1 cellular context compared by ENCODE assay signal in the genomic region with DNA sequence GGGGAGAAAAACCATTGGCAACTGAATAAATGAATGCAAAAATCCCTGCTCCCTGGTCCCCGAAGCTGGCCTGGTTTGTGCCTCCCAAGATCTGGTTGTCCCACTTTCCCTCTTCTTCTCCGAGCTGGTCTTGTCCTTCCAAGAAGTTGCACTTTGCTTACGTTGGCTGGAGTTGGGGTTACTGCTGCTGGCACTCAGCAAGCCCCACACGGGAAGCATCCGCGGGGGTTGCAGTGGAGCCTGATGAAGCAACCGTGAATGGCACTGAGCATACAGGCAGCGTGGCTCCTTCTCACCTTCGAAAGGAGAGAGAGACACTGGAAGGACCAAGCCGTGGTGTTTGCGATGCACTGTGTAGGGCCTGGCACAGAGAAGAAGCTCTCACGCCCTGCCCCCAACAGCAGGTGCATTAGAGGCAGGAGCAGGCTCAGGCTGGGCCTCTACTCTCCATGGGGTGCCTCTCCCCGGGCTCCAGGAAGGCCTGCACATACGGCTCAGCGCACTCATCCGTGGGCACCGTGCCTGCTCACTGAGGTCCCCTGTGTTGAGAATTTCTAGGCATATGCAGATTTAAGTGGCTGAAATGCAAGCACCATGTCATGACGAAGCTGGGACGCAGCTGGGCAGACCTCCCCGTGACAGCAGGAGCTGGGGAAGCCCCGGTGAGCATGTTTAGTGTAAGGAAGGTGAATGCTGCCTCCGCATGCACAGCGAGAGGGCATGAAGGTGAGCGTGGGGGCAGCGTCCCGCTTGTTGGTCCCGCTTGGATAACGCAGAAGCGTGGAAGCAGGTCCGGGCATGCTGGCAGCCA.
TF ChIP-seq lines count a peak whose summit lies in the region.

No MANE protein-coding gene starts in this region.

TF ChIP-seq in HEK293, 187 proteins besides CTCF, POLR2A, EP300 and RAD21 (continued from another document and continues in another):
- TF ChIP-seq, protein P1, sequence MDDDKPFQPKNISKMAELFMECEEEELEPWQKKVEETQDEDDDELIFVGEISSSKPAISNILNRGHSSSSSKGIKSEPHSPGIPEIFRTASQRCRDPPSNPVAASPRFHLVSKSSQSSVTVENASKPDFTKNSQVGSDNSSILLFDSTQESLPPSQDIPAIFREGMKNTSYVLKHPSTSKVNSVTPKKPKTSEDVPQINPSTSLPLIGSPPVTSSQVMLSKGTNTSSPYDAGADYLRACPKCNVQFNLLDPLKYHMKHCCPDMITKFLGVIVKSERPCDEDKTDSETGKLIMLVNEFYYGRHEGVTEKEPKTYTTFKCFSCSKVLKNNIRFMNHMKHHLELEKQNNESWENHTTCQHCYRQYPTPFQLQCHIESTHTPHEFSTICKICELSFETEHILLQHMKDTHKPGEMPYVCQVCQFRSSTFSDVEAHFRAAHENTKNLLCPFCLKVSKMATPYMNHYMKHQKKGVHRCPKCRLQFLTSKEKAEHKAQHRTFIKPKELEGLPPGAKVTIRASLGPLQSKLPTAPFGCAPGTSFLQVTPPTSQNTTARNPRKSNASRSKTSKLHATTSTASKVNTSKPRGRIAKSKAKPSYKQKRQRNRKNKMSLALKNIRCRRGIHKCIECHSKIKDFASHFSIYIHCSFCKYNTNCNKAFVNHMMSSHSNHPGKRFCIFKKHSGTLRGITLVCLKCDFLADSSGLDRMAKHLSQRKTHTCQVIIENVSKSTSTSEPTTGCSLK (tag by site-specific recombination; IDR thresholded peaks at IDR 0.05), result no peak
- TF ChIP-seq, protein P2, sequence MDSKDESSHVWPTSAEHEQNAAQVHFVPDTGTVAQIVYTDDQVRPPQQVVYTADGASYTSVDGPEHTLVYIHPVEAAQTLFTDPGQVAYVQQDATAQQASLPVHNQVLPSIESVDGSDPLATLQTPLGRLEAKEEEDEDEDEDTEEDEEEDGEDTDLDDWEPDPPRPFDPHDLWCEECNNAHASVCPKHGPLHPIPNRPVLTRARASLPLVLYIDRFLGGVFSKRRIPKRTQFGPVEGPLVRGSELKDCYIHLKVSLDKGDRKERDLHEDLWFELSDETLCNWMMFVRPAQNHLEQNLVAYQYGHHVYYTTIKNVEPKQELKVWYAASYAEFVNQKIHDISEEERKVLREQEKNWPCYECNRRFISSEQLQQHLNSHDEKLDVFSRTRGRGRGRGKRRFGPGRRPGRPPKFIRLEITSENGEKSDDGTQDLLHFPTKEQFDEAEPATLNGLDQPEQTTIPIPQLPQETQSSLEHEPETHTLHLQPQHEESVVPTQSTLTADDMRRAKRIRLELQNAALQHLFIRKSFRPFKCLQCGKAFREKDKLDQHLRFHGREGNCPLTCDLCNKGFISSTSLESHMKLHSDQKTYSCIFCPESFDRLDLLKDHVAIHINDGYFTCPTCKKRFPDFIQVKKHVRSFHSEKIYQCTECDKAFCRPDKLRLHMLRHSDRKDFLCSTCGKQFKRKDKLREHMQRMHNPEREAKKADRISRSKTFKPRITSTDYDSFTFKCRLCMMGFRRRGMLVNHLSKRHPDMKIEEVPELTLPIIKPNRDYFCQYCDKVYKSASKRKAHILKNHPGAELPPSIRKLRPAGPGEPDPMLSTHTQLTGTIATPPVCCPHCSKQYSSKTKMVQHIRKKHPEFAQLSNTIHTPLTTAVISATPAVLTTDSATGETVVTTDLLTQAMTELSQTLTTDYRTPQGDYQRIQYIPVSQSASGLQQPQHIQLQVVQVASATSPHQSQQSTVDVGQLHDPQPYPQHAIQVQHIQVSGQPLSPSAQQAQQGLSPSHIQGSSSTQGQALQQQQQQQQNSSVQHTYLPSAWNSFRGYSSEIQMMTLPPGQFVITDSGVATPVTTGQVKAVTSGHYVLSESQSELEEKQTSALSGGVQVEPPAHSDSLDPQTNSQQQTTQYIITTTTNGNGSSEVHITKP (tag by site-specific recombination; IDR thresholded peaks at IDR 0.05), result peak; percentile 38
- TF ChIP-seq ZNF555 (tag by site-specific recombination; conservative IDR thresholded peaks at IDR 0.05) (no peak), ZNF571 (tag by site-specific recombination; IDR thresholded peaks at IDR 0.05) (no peak), ZNF248 (tag by site-specific recombination; IDR thresholded peaks at IDR 0.05) (no peak), GLIS1 (tag by site-specific recombination; IDR thresholded peaks at IDR 0.05) (peak; percentile 80), ZNF114 (tag by site-specific recombination; IDR thresholded peaks at IDR 0.05) (no peak), ZSCAN16 (tag by site-specific recombination; IDR thresholded peaks at IDR 0.05) (no peak), ZNF677 (tag by site-specific recombination; IDR thresholded peaks at IDR 0.05) (no peak), ZNF10 (tag by site-specific recombination; IDR thresholded peaks at IDR 0.05) (no peak), KLF8 (tag by site-specific recombination; IDR thresholded peaks at IDR 0.05) (no peak), ZNF701 (tag by site-specific recombination; IDR thresholded peaks at IDR 0.05) (no peak), ZIC2 (tag by site-specific recombination; IDR thresholded peaks at IDR 0.05) (peak; percentile 98), ZNF529 (tag by site-specific recombination; IDR thresholded peaks at IDR 0.05; ENCODE audit: insufficient replicate concordance) (no peak), TRIM28 (IDR thresholded peaks at IDR 0.05; ENCODE audit: borderline replicate concordance, low read length) (no peak), ZNF404 (tag by site-specific recombination; IDR thresholded peaks at IDR 0.05) (no peak), ZNF146 (tag by site-specific recombination; IDR thresholded peaks at IDR 0.05) (no peak), ZBTB8A (tag by site-specific recombination; IDR thresholded peaks at IDR 0.05) (peak; percentile 40; the same call in 1 of the 2 replicates), KLF9 (tag by site-specific recombination; IDR thresholded peaks at IDR 0.05; ENCODE audit: low read depth) (no peak), ZNF157 (tag by site-specific recombination; IDR thresholded peaks at IDR 0.05) (no peak), ZNF2 (tag by site-specific recombination; IDR thresholded peaks at IDR 0.05) (no peak), MYNN (tag by site-specific recombination; IDR thresholded peaks at IDR 0.05; ENCODE audit: borderline replicate concordance) (no peak), ZNF621 (tag by site-specific recombination; IDR thresholded peaks at IDR 0.05) (no peak), SCRT2 (tag by site-specific recombination; IDR thresholded peaks at IDR 0.05) (no peak), RBAK (tag by site-specific recombination; IDR thresholded peaks at IDR 0.05) (no peak), ZNF335 (tag by site-specific recombination; conservative IDR thresholded peaks at IDR 0.05) (peak; percentile 79), SCRT1 (tag by site-specific recombination; IDR thresholded peaks at IDR 0.05; ENCODE audit: borderline replicate concordance) (no peak)
- TF ChIP-seq, protein P3, sequence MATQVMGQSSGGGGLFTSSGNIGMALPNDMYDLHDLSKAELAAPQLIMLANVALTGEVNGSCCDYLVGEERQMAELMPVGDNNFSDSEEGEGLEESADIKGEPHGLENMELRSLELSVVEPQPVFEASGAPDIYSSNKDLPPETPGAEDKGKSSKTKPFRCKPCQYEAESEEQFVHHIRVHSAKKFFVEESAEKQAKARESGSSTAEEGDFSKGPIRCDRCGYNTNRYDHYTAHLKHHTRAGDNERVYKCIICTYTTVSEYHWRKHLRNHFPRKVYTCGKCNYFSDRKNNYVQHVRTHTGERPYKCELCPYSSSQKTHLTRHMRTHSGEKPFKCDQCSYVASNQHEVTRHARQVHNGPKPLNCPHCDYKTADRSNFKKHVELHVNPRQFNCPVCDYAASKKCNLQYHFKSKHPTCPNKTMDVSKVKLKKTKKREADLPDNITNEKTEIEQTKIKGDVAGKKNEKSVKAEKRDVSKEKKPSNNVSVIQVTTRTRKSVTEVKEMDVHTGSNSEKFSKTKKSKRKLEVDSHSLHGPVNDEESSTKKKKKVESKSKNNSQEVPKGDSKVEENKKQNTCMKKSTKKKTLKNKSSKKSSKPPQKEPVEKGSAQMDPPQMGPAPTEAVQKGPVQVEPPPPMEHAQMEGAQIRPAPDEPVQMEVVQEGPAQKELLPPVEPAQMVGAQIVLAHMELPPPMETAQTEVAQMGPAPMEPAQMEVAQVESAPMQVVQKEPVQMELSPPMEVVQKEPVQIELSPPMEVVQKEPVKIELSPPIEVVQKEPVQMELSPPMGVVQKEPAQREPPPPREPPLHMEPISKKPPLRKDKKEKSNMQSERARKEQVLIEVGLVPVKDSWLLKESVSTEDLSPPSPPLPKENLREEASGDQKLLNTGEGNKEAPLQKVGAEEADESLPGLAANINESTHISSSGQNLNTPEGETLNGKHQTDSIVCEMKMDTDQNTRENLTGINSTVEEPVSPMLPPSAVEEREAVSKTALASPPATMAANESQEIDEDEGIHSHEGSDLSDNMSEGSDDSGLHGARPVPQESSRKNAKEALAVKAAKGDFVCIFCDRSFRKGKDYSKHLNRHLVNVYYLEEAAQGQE (tag by site-specific recombination; IDR thresholded peaks at IDR 0.05), result no peak
- TF ChIP-seq, protein P4, sequence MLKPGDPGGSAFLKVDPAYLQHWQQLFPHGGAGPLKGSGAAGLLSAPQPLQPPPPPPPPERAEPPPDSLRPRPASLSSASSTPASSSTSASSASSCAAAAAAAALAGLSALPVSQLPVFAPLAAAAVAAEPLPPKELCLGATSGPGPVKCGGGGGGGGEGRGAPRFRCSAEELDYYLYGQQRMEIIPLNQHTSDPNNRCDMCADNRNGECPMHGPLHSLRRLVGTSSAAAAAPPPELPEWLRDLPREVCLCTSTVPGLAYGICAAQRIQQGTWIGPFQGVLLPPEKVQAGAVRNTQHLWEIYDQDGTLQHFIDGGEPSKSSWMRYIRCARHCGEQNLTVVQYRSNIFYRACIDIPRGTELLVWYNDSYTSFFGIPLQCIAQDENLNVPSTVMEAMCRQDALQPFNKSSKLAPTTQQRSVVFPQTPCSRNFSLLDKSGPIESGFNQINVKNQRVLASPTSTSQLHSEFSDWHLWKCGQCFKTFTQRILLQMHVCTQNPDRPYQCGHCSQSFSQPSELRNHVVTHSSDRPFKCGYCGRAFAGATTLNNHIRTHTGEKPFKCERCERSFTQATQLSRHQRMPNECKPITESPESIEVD (tag by site-specific recombination; IDR thresholded peaks at IDR 0.05), result no peak
- TF ChIP-seq, protein P5, sequence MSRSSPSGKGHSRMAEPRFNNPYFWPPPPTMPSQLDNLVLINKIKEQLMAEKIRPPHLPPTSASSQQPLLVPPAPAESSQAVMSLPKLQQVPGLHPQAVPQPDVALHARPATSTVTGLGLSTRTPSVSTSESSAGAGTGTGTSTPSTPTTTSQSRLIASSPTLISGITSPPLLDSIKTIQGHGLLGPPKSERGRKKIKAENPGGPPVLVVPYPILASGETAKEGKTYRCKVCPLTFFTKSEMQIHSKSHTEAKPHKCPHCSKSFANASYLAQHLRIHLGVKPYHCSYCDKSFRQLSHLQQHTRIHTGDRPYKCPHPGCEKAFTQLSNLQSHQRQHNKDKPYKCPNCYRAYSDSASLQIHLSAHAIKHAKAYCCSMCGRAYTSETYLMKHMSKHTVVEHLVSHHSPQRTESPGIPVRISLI (tag by site-specific recombination; IDR thresholded peaks at IDR 0.05), result no peak
- TF ChIP-seq, protein P6, sequence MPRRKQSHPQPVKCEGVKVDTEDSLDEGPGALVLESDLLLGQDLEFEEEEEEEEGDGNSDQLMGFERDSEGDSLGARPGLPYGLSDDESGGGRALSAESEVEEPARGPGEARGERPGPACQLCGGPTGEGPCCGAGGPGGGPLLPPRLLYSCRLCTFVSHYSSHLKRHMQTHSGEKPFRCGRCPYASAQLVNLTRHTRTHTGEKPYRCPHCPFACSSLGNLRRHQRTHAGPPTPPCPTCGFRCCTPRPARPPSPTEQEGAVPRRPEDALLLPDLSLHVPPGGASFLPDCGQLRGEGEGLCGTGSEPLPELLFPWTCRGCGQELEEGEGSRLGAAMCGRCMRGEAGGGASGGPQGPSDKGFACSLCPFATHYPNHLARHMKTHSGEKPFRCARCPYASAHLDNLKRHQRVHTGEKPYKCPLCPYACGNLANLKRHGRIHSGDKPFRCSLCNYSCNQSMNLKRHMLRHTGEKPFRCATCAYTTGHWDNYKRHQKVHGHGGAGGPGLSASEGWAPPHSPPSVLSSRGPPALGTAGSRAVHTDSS (tag by site-specific recombination; IDR thresholded peaks at IDR 0.05), result no peak
- TF ChIP-seq, protein P7, sequence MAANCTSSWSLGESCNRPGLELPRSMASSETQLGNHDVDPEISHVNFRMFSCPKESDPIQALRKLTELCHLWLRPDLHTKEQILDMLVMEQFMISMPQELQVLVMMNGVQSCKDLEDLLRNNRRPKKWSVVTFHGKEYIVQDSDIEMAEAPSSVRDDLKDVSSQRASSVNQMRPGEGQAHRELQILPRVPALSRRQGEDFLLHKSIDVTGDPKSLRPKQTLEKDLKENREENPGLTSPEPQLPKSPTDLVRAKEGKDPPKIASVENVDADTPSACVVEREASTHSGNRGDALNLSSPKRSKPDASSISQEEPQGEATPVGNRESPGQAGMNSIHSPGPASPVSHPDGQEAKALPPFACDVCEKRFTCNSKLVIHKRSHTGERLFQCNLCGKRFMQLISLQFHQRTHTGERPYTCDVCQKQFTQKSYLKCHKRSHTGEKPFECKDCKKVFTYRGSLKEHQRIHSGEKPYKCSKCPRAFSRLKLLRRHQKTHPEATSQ (tag by site-specific recombination; IDR thresholded peaks at IDR 0.05), result no peak
- TF ChIP-seq, protein P8, sequence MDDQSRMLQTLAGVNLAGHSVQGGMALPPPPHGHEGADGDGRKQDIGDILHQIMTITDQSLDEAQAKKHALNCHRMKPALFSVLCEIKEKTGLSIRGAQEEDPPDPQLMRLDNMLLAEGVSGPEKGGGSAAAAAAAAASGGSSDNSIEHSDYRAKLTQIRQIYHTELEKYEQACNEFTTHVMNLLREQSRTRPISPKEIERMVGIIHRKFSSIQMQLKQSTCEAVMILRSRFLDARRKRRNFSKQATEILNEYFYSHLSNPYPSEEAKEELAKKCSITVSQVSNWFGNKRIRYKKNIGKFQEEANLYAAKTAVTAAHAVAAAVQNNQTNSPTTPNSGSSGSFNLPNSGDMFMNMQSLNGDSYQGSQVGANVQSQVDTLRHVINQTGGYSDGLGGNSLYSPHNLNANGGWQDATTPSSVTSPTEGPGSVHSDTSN (CRISPR knock-in tag; IDR thresholded peaks at IDR 0.05), result no peak
- TF ChIP-seq, protein P9, sequence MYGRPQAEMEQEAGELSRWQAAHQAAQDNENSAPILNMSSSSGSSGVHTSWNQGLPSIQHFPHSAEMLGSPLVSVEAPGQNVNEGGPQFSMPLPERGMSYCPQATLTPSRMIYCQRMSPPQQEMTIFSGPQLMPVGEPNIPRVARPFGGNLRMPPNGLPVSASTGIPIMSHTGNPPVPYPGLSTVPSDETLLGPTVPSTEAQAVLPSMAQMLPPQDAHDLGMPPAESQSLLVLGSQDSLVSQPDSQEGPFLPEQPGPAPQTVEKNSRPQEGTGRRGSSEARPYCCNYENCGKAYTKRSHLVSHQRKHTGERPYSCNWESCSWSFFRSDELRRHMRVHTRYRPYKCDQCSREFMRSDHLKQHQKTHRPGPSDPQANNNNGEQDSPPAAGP (tag by site-specific recombination; IDR thresholded peaks at IDR 0.05), result no peak
